22 cellular contexts compared by ENCODE assay signal in genomic region chr13:96871470-96871869, GRCh38.
DNase-seq lines count a peak whose midpoint lies in the region; ATAC-seq, FAIRE-seq and TF ChIP-seq lines count a peak whose summit lies in the region.
"Had no signal": no experiment of that assay in that cellular context is flagged by ENCODE, and none has a peak within 500 bp of the region (broad histone marks: within the 10 kb centered on the region; RNA-seq: fewer than 3 reads in every experiment).

No MANE protein-coding gene starts in this region.

- POLR2A ChIA-PET in HepG2 (lab: Yijun Ruan, JAX): no interaction called here

- H2AFZ ChIP-seq in HepG2 (ENCODE audit: low read length): no peak overlapping the region
- H2AFZ ChIP-seq: GM23248 had no signal

- intact Hi-C loops in HepG2 (cut with micrococcal nuclease; ENCODE audit: unreplicated experiment): no loop called here

- FAIRE-seq in islet of Langerhans (lab: Jason Lieb, UNC) (peak; percentile 88), HepG2 (lab: Jason Lieb, UNC) (no peak)
- FAIRE-seq: A204.1, D721Med, GM12891, GM18507 had no signal

- no peaks in the 10 kb centered on the region for H3K36me3 ChIP-seq in HepG2 (replicated peaks in 1 of 2; ENCODE audit: control insufficient read depth in 1 of 2, insufficient read depth in 2 of 2, low read length in 2 of 2)
- H3K36me3 ChIP-seq: BLaER1 had no signal

- no peaks in the 10 kb centered on the region for H3K4me1 ChIP-seq in HepG2 (ENCODE audit: insufficient read depth, low read length)
- H3K4me1 ChIP-seq: BLaER1 had no signal

- H3K27ac ChIP-seq in HepG2 (ENCODE audit: extremely low read length, insufficient read depth, low read length): no peak overlapping the region
- H3K27ac ChIP-seq: 22Rv1, BLaER1, C4-2B, GM23248 had no signal

- DNase-seq in NCI-H748 (lab: John Stamatoyannopoulos, UW; ENCODE audit: unreplicated experiment) (peak; percentile 4), NCI-H748 treated with DMSO at 0.1 percent for 48 hours (lab: John Stamatoyannopoulos, UW) (no peak), DMS53 treated with DMSO at 0.1 percent for 48 hours (lab: John Stamatoyannopoulos, UW; ENCODE audit: unreplicated experiment) (peak; percentile 64), HepG2 (ENCODE audit: low spot score) (no peak), Kasumi-1 (lab: John Stamatoyannopoulos, UW) (no peak)
- DNase-seq: CD4-positive, CD25-positive, alpha-beta regulatory T cell; CD8-positive, alpha-beta T cell; DMS 273 treated with DMSO at 0.1 percent for 48 hours; DMS79 treated with DMSO at 0.1 percent for 48 hours; GF-D8; GM23248; H9 had no signal

- no TSS peak for BruUV-seq in HepG2 (replicated peaks; lab: Mats Ljungman, UMichigan)

- no peaks in the 10 kb centered on the region for H3K9me3 ChIP-seq in HepG2 (ENCODE audit: low read length)
- H3K9me3 ChIP-seq: BLaER1 had no signal

- in situ Hi-C loops in HepG2 (cut with HindIII; ENCODE audit: extremely low pct_ligation_motif_present, low pct_unique_long_range_greater_than_20kb): no loop called here

- no peak overlapping the region for H3K4me3 ChIP-seq in HepG2 (replicated peaks in 1 of 3; ENCODE audit: insufficient read depth in 1 of 3, low read depth in 2 of 3, low read length in 3 of 3)
- H3K4me3 ChIP-seq: BLaER1, GM23248 had no signal

- no peaks in the 10 kb centered on the region for H3K79me2 ChIP-seq in HepG2 (ENCODE audit: insufficient read depth, low read length)

- H3K9ac ChIP-seq in HepG2 (ENCODE audit: insufficient read depth, low read depth, low read length): no peak overlapping the region
- H3K9ac ChIP-seq: BLaER1, GM23248 had no signal

- no peaks in the 10 kb centered on the region for H4K20me1 ChIP-seq in HepG2 (ENCODE audit: insufficient read depth, low read length)
- H4K20me1 ChIP-seq: BLaER1 had no signal

- no peak for TF ChIP-seq CTCF in HepG2 (CRISPR knock-in tag; IDR thresholded peaks at IDR 0.05)

- ATAC-seq in GM19035 (IDR thresholded peaks at IDR 0.05; ENCODE audit: unreplicated experiment) (no peak), HepG2 (no peak)
- ATAC-seq: CD8-positive, alpha-beta T cell; HCT116 had no signal

- 0% methylated on average over 2 of the region's 2 CpGs for WGBS in HepG2 (ENCODE audit: low lambda C conversion rate)

- 0 out of 5 replicates have a peak, but pooled peaks cover 0 to 3% of the 10 kb centered on the region in 2 experiments for H3K27me3 ChIP-seq in HepG2 (ENCODE audit: control insufficient read depth in 1 of 2, insufficient read depth in 2 of 2, low read length in 2 of 2)
- H3K27me3 ChIP-seq: BLaER1 had no signal

- no peak for TF ChIP-seq RAD21 in HepG2 (CRISPR knock-in tag; IDR thresholded peaks at IDR 0.05)

- TF ChIP-seq EP300 in HepG2 (IDR thresholded peaks at IDR 0.05; ENCODE audit: low read depth in 2 of 2, low read length in 2 of 2) (no peak), HepG2 (CRISPR knock-in tag; IDR thresholded peaks at IDR 0.05; ENCODE audit: borderline replicate concordance) (no peak)

- no peak for TF ChIP-seq POLR2A in HepG2 (IDR thresholded peaks at IDR 0.05; ENCODE audit: insufficient read depth in 1 of 2, low read depth in 2 of 2, low read length in 2 of 2)

- H3K4me2 ChIP-seq in HepG2 (ENCODE audit: low read depth, low read length): no peak overlapping the region
- H3K4me2 ChIP-seq: BLaER1 had no signal

- CTCF ChIA-PET in HepG2 (lab: Yijun Ruan, JAX; ENCODE audit: low intra/inter-chr PET ratio, low total read pairs): no interaction called here

TF ChIP-seq in HepG2, 621 proteins besides CTCF, POLR2A, EP300 and RAD21 (continues in another document):
- TF ChIP-seq KLF6 (CRISPR knock-in tag; IDR thresholded peaks at IDR 0.05) (no peak), CEBPZ (IDR thresholded peaks at IDR 0.05; ENCODE audit: low read length) (no peak), NCOA1 (CRISPR knock-in tag; IDR thresholded peaks at IDR 0.05) (no peak), HDAC1 (CRISPR knock-in tag; IDR thresholded peaks at IDR 0.05) (no peak), NPAS2 (CRISPR knock-in tag; IDR thresholded peaks at IDR 0.05; ENCODE audit: borderline replicate concordance) (no peak), SRSF9 (IDR thresholded peaks at IDR 0.05; ENCODE audit: borderline replicate concordance, insufficient read depth, low read depth, low read length, poor library complexity, severe bottlenecking) (no peak), ZBTB44 (CRISPR knock-in tag; IDR thresholded peaks at IDR 0.05) (no peak), ARNT (IDR thresholded peaks at IDR 0.05) (no peak), ZNF136 (CRISPR knock-in tag; IDR thresholded peaks at IDR 0.05; ENCODE audit: low read depth) (no peak), HIC2 (CRISPR knock-in tag; IDR thresholded peaks at IDR 0.05; ENCODE audit: low read depth) (no peak), CHD2 (IDR thresholded peaks at IDR 0.05; ENCODE audit: low read depth, low read length) (no peak), AHR (CRISPR knock-in tag; IDR thresholded peaks at IDR 0.05) (no peak), HINFP (CRISPR knock-in tag; IDR thresholded peaks at IDR 0.05; ENCODE audit: low read depth) (no peak), SP2 (CRISPR knock-in tag; IDR thresholded peaks at IDR 0.05) (no peak), KLF9 (CRISPR knock-in tag; IDR thresholded peaks at IDR 0.05; ENCODE audit: low read depth) (no peak), MAZ (IDR thresholded peaks at IDR 0.05; ENCODE audit: borderline replicate concordance, low read depth, low read length) (no peak), MAZ (CRISPR knock-in tag; IDR thresholded peaks at IDR 0.05; ENCODE audit: low read depth) (no peak)

Comparison
In these comparisons a context has a peak if more than half of its experiments do, and no peak if none do; other contexts are left out.
1. DNase-seq: peak in NCI-H748 (single experiment) and DMS53 treated with DMSO at 0.1 percent for 48 hours (single experiment); none in NCI-H748 treated with DMSO at 0.1 percent for 48 hours (single experiment), HepG2 (single experiment) and Kasumi-1 (0 of 2).